ENCODE assay signal across 17 cellular contexts in the genomic region with DNA sequence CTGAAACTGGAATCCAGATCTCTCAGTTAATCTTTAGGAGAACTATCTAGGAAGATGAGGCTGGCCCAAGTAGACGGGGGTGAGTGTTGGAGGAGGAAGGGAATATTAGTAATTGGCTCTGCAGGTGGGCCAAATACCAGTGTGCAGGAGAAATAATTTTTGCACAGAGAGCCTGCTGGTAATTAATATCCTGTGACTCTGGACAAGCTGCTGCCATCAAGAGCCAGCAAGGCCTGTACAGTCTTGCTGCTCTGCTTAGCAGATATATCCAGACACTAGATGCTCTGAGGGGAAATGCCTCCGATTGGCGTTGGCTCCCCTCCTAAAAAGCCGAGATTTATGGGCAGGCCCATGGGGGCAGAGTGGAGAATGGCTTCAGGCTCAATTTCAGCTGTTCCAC. TPM values are rescaled to one million over a fixed set of nuclear protein-coding genes. Genes with fewer than 3 reads are reported as not detected.
DNase-seq lines count a peak whose midpoint lies in the region; ATAC-seq and TF ChIP-seq lines count a peak whose summit lies in the region.
"Had no signal": no experiment of that assay in that cellular context is flagged by ENCODE, and none has a peak within 500 bp of the region (broad histone marks: within the 10 kb centered on the region; RNA-seq: fewer than 3 reads in every experiment).

No MANE protein-coding gene starts in this region.

- H3K27ac Mint-ChIP-seq in type B pancreatic cell = no peak overlapping the region
- H3K27ac Mint-ChIP-seq: HFFc6 had no signal

- no peak for ATAC-seq in GM18502 (IDR thresholded peaks at IDR 0.05; ENCODE audit: poor library complexity, unreplicated experiment)
- ATAC-seq: HCT116 had no signal

- no peaks in the 10 kb centered on the region for H3K9me3 Mint-ChIP-seq in type B pancreatic cell

- peaks cover 18% of the 10 kb centered on the region for H3K27me3 Mint-ChIP-seq in type B pancreatic cell

- H3K4me1 Mint-ChIP-seq in type B pancreatic cell (ENCODE audit: unreplicated experiment) = peaks cover 12% of the 10 kb centered on the region
- H3K4me1 Mint-ChIP-seq: CD14-positive monocyte; CD4-positive, alpha-beta memory T cell had no signal

- no peaks in the 10 kb centered on the region for H3K36me3 Mint-ChIP-seq in type B pancreatic cell
- H3K36me3 Mint-ChIP-seq: CD14-positive monocyte; CD4-positive, alpha-beta memory T cell had no signal

- DNase-seq in NCI-H1105 treated with DMSO at 0.1 percent for 48 hours (lab: John Stamatoyannopoulos, UW) = peak; percentile 17
- DNase-seq in NCI-H1105 (lab: John Stamatoyannopoulos, UW) = no peak
- DNase-seq in NCI-H1694 (lab: John Stamatoyannopoulos, UW) = peak; percentile 26
- DNase-seq in NCI-H446 treated with DMSO at 0.1 percent for 48 hours (lab: John Stamatoyannopoulos, UW) = peak; percentile 20
- DNase-seq in type B pancreatic cell (ENCODE audit: extremely low spot score, unreplicated experiment) = no peak
- DNase-seq in GF-D8 (lab: John Stamatoyannopoulos, UW) = no peak
- DNase-seq: 8988T; Calu3; CD4-positive, alpha-beta memory T cell; GDM1; GOT3; H7; HFFc6; IMR-90 had no signal

- peak overlapping the region; percentile 24 for H3K4me3 Mint-ChIP-seq in type B pancreatic cell
- H3K4me3 Mint-ChIP-seq: CD14-positive monocyte; CD4-positive, alpha-beta memory T cell; HFFc6 had no signal

- TF ChIP-seq CTCF in type B pancreatic cell (conservative IDR thresholded peaks at IDR 0.05) = no peak

RNA-seq across cellular contexts. Expression of a gene that starts 29.6 kb away (rescaled TPM):
- 15.9 and 18.0 TPM in 2 replicates for total RNA-seq in type B pancreatic cell (ENCODE audit: low replicate concordance)

Comparison
In these comparisons a context has a peak if more than half of its experiments do, and no peak if none do; other contexts are left out.
1. DNase-seq: peak in NCI-H1105 treated with DMSO at 0.1 percent for 48 hours (single experiment), NCI-H1694 (single experiment) and NCI-H446 treated with DMSO at 0.1 percent for 48 hours (single experiment); none in NCI-H1105 (single experiment), type B pancreatic cell (single experiment) and GF-D8 (single experiment).